Comparison of ENCODE assay signal across 1 cellular context in genomic region chr10:129908406-129908805, GRCh38.
TF ChIP-seq lines count a peak whose summit lies in the region.

No MANE protein-coding gene starts in this region.

TF ChIP-seq in H1, 55 proteins besides CTCF, POLR2A, EP300 and RAD21 (continued from another document):
- TF ChIP-seq KDM1A (IDR thresholded peaks at IDR 0.05; ENCODE audit: borderline replicate concordance, low read length): no peak
- TF ChIP-seq ATF3 (IDR thresholded peaks at IDR 0.05; ENCODE audit: insufficient read depth, low read depth, low read length): no peak
- no peak for TF ChIP-seq CHD1 (IDR thresholded peaks at IDR 0.05; ENCODE audit: low read depth, low read length)
- TF ChIP-seq CBX8 (IDR thresholded peaks at IDR 0.05; ENCODE audit: borderline replicate concordance, low read depth, low read length): no peak
- no peak for TF ChIP-seq EZH2 (IDR thresholded peaks at IDR 0.05; ENCODE audit: low read depth, low read length, severe bottlenecking)
- no peak for TF ChIP-seq TBP (IDR thresholded peaks at IDR 0.05; ENCODE audit: low read depth, low read length)
- no peak for TF ChIP-seq SIX5 (IDR thresholded peaks at IDR 0.05; ENCODE audit: low read depth, low read length)
- no peak for TF ChIP-seq SP2 (IDR thresholded peaks at IDR 0.05; ENCODE audit: low read length)
- no peak for TF ChIP-seq MAX (IDR thresholded peaks at IDR 0.05)
- TF ChIP-seq SAP30 (IDR thresholded peaks at IDR 0.05; ENCODE audit: insufficient read depth, insufficient replicate concordance, low read length): no peak
- no peak for TF ChIP-seq CREB1 (IDR thresholded peaks at IDR 0.05)
